In genomic region chr12:53755451-53756290, GRCh38 we compare ENCODE assay signal across 20 cellular contexts. TPM values are rescaled to one million over a fixed set of nuclear protein-coding genes. Genes with fewer than 3 reads are reported as not detected.
DNase-seq lines count a peak whose midpoint lies in the region; ATAC-seq, FAIRE-seq and TF ChIP-seq lines count a peak whose summit lies in the region.
"Had no signal": no experiment of that assay in that cellular context is flagged by ENCODE, and none has a peak within 500 bp of the region (broad histone marks: within the 10 kb centered on the region; RNA-seq: fewer than 3 reads in every experiment).

No MANE protein-coding gene starts in this region.

- H3K27me3 ChIP-seq in BLaER1 (peaks cover 89% of the 10 kb centered on the region), iPS-20b (ENCODE audit: insufficient read depth, low read length) (peaks cover 94% of the 10 kb centered on the region), spleen (replicated peaks in 1 of 7) (peaks cover 0 to 86% (median 34%) of the 10 kb centered on the region in 7 donors)

- peak overlapping the region; percentile 14 for H3K27ac Mint-ChIP-seq in T-helper 17 cell
- H3K27ac Mint-ChIP-seq: T-helper 1 cell treated with Interleukin-12 subunit alpha and Interleukin-12 subunit beta and Interleukin-4 antibody, amounts not matched to agents 30 μg/mL and 1 μg/mL, for 36 hours had no signal

- H3K4me3 ChIP-seq in BLaER1: no peak overlapping the region
- H3K4me3 ChIP-seq in iPS-20b (ENCODE audit: low read length): peak overlapping the region; percentile 6; the same call in 1 of the 2 replicates
- no peak overlapping the region for H3K4me3 ChIP-seq in spleen

- H4K20me1 ChIP-seq in BLaER1: no peaks in the 10 kb centered on the region

- intact Hi-C loops in spleen (cut with DNase I; ENCODE audit: low total_unique reads): no loop called here

- H3K4me2 ChIP-seq in BLaER1: peak overlapping the region; percentile 69

- H3K4me1 ChIP-seq in BLaER1: peaks cover 59% of the 10 kb centered on the region
- H3K4me1 ChIP-seq in iPS-20b (ENCODE audit: insufficient read depth, low read length): peaks cover 24% of the 10 kb centered on the region; the same call in 1 of the 2 replicates
- H3K4me1 ChIP-seq in spleen: peaks cover 8 to 71% (median 45%) of the 10 kb centered on the region in 6 donors

- TF ChIP-seq CTCF in GM20000 (IDR thresholded peaks at IDR 0.05; ENCODE audit: extremely low read depth, missing control alignments) (peak; percentile 30), spleen (IDR thresholded peaks at IDR 0.05 in 8 of 11, conservative IDR thresholded peaks at IDR 0.05 in 3 of 11) (no peak)

- H3K9me3 ChIP-seq in BLaER1: no peaks in the 10 kb centered on the region
- no peaks in the 10 kb centered on the region for H3K9me3 ChIP-seq in T-helper 17 cell (ENCODE audit: control insufficient read depth, low read length, poor library complexity, severe bottlenecking)
- H3K9me3 ChIP-seq in iPS-20b (ENCODE audit: insufficient read depth, low read depth, low read length): no peaks in the 10 kb centered on the region
- H3K9me3 ChIP-seq in spleen: no peaks in the 10 kb centered on the region

- H3K4me3 Mint-ChIP-seq in T-helper 17 cell: no peak overlapping the region

- DNase-seq in GM20000 (ENCODE audit: low spot score) (no peak), T-helper 17 cell (no peak), spleen (no peak), HTR-8/SVneo (ENCODE audit: insufficient read length, low spot score) (no peak), cerebellum (ENCODE audit: low spot score) (no peak), pons (ENCODE audit: low spot score) (no peak)
- DNase-seq: activated CD4-positive, alpha-beta T cell treated with anti-CD3 and anti-CD28 coated beads, Interleukin-2, amount 50 U/mL, for 1 hour; DND-41; NCI-H446 treated with DMSO at 0.1 percent for 48 hours; trophoblast cell had no signal

- H3K27ac ChIP-seq in BLaER1: no peak overlapping the region
- H3K27ac ChIP-seq in iPS-20b (ENCODE audit: low read length): no peak overlapping the region
- no peak overlapping the region for H3K27ac ChIP-seq in spleen

- H3K9ac ChIP-seq in BLaER1 (no peak overlapping the region), iPS-20b (ENCODE audit: low read depth, low read length) (no peak overlapping the region)

- 53 to 68% (median 56%) methylated on average over 7 of the region's 7 CpGs for WGBS in spleen, 5 donors

- H3K36me3 ChIP-seq in BLaER1 (no peaks in the 10 kb centered on the region), iPS-20b (ENCODE audit: insufficient read depth, low read depth, low read length) (no peaks in the 10 kb centered on the region), spleen (no peaks in the 10 kb centered on the region)

- FAIRE-seq in HTR-8/SVneo (lab: Jason Lieb, UNC): no peak
- FAIRE-seq: astrocyte, H54, islet of Langerhans had no signal

- ATAC-seq in T-helper 17 cell: no peak

- peaks cover 12% of the 10 kb centered on the region for H3K4me1 Mint-ChIP-seq in T-helper 17 cell

- TF ChIP-seq POLR2A in spleen (IDR thresholded peaks at IDR 0.05): no peak

- peaks cover 42% of the 10 kb centered on the region for H3K27me3 Mint-ChIP-seq in T-helper 17 cell

- H3K36me3 Mint-ChIP-seq in T-helper 17 cell (ENCODE audit: low read depth): peaks cover 5% of the 10 kb centered on the region

RNA-seq across cellular contexts. Expression of gene CISTR, which starts 3.9 kb away (rescaled TPM):
- total RNA-seq in T-helper 17 cell: not detected
- total RNA-seq in spleen: not detected
- under 1 TPM in 1 of 3 donors, not detected in 2; 0.20 TPM for polyA plus RNA-seq in spleen
- not detected for total RNA-seq in cerebellum
- total RNA-seq: astrocyte, fibroblast of villous mesenchyme, HT-29, posterior vena cava, RPMI7951 had no signal

RNA-seq across cellular contexts. Expression of gene CALCOCO1, which starts 28.4 kb away (rescaled TPM):
- total RNA-seq in T-helper 17 cell (100 to 1,000 TPM; 108 to 134 TPM), spleen (100 to 1,000 TPM in 6 of 7 donors, 10 to 100 TPM in 1; 93.5 to 186 (median 134) TPM), cerebellum (63.3 TPM)
- polyA plus RNA-seq in spleen: 10 to 100 TPM; 31.0 to 55.6 (median 37.2) TPM
